8 cellular contexts compared by ENCODE assay signal in genomic region chr10:27742195-27742925, GRCh38. TPM values are rescaled to one million over a fixed set of nuclear protein-coding genes. Genes with fewer than 3 reads are reported as not detected.
DNase-seq lines count a peak whose midpoint lies in the region; ATAC-seq lines count a peak whose summit lies in the region.

No MANE protein-coding gene starts in this region.

- peak overlapping the region; percentile 98 for H3K4me2 ChIP-seq in mesenchymal stem cell (ENCODE audit: low read length, poor library complexity, severe bottlenecking)

- H3K14ac ChIP-seq in mesenchymal stem cell (ENCODE audit: low read length in 2 of 2) = no peak overlapping the region

- H3K4me3 ChIP-seq in effector memory CD4-positive, alpha-beta T cell (ENCODE audit: insufficient read depth, low read depth, low read length, poor library complexity, severe bottlenecking) = peak overlapping the region; percentile 80
- peak overlapping the region; percentile 65 to 82 for H3K4me3 ChIP-seq in mesenchymal stem cell (ENCODE audit: insufficient read depth in 1 of 2, low read depth in 1 of 2, low read length in 2 of 2)

- no peaks in the 10 kb centered on the region for H3K36me3 ChIP-seq in effector memory CD4-positive, alpha-beta T cell (ENCODE audit: control insufficient read depth, insufficient read depth, low read length)
- no peaks in the 10 kb centered on the region for H3K36me3 ChIP-seq in mesenchymal stem cell (ENCODE audit: control insufficient read depth in 1 of 2, insufficient read depth in 2 of 2, low read depth in 1 of 2, low read length in 2 of 2)

- no peak overlapping the region for H2AK5ac ChIP-seq in mesenchymal stem cell (ENCODE audit: low read length, severe bottlenecking)

- peak overlapping the region in 1 of 2 experiments; percentile 72 for H3K23ac ChIP-seq in mesenchymal stem cell (ENCODE audit: low read length in 2 of 2)

- H3K9me3 ChIP-seq in effector memory CD4-positive, alpha-beta T cell (ENCODE audit: control insufficient read depth, low read length) = no peaks in the 10 kb centered on the region
- no peaks in the 10 kb centered on the region for H3K9me3 ChIP-seq in mesenchymal stem cell (ENCODE audit: control insufficient read depth, low read length)

- no peak overlapping the region for H4K91ac ChIP-seq in mesenchymal stem cell (ENCODE audit: low read length)

- no peak overlapping the region for H3K27ac ChIP-seq in effector memory CD4-positive, alpha-beta T cell (ENCODE audit: insufficient read depth, low read length, poor library complexity, severe bottlenecking)
- peak overlapping the region; percentile 90 for H3K27ac ChIP-seq in mesenchymal stem cell (ENCODE audit: low read length, poor library complexity, severe bottlenecking)

- peaks cover 57% of the 10 kb centered on the region for H3K4me1 ChIP-seq in effector memory CD4-positive, alpha-beta T cell (ENCODE audit: control insufficient read depth, insufficient read depth, low read length, poor library complexity, severe bottlenecking)
- peaks cover 49% of the 10 kb centered on the region for H3K4me1 ChIP-seq in mesenchymal stem cell (ENCODE audit: control insufficient read depth, insufficient read depth, low read depth, low read length)

- DNase-seq in SIG-M5 treated with dmso at 0.1 percent for 504 hours (lab: John Stamatoyannopoulos, UW; ENCODE audit: unreplicated experiment) = peak; percentile 42
- DNase-seq in SIG-M5 (lab: John Stamatoyannopoulos, UW) = no peak
- peak; percentile 65 for DNase-seq in NCI-H345 (lab: John Stamatoyannopoulos, UW)
- DNase-seq in activated CD8-positive, alpha-beta memory T cell treated with anti-CD3 and anti-CD28 coated beads for 1 hour (ENCODE audit: extremely low read depth in 1 of 2, low read depth in 1 of 2) = peak; percentile 33 to 62
- DNase-seq in effector memory CD4-positive, alpha-beta T cell = peak; percentile 47 to 63 (median 50)
- DNase-seq in mesenchymal stem cell = peak; percentile 76
- peak; percentile 58 to 64 (median 62) for DNase-seq in stimulated activated CD4-positive, alpha-beta T cell treated with anti-CD3 and anti-CD28 coated beads, TNF-alpha, amount 100 ng/mL, for 4 hours (ENCODE audit: low read depth in 3 of 3)

- H3K27me3 ChIP-seq in effector memory CD4-positive, alpha-beta T cell (replicated peaks; ENCODE audit: control insufficient read depth, insufficient read depth, low read length, poor library complexity, severe bottlenecking) = peaks cover 63% of the 10 kb centered on the region
- H3K27me3 ChIP-seq in mesenchymal stem cell (ENCODE audit: control insufficient read depth in 1 of 2, insufficient read depth in 1 of 2, low read length in 2 of 2) = peaks cover 42 to 60% of the 10 kb centered on the region in 2 experiments

- H3K9ac ChIP-seq in mesenchymal stem cell (ENCODE audit: low read length) = peak overlapping the region; percentile 85

- H2BK120ac ChIP-seq in mesenchymal stem cell (ENCODE audit: low read depth, low read length) = no peak overlapping the region

- under 1% methylated on average over 71 of the region's 71 CpGs for WGBS in mesenchymal stem cell

- H3K18ac ChIP-seq in mesenchymal stem cell (ENCODE audit: low read depth in 1 of 2, low read length in 2 of 2) = peak overlapping the region in 1 of 2 experiments; percentile 54

- H2AFZ ChIP-seq in mesenchymal stem cell (ENCODE audit: low read depth, low read length) = peak overlapping the region; percentile 46

- H2BK12ac ChIP-seq in mesenchymal stem cell (ENCODE audit: low read length in 2 of 2) = no peak overlapping the region

- H4K8ac ChIP-seq in mesenchymal stem cell (ENCODE audit: low read length) = no peak overlapping the region

- no peak overlapping the region for H2BK15ac ChIP-seq in mesenchymal stem cell (ENCODE audit: low read depth, poor library complexity, severe bottlenecking)

- H2BK5ac ChIP-seq in mesenchymal stem cell (ENCODE audit: low read depth, low read length, poor library complexity, severe bottlenecking) = peak overlapping the region; percentile 86

- no peak overlapping the region for H3K4ac ChIP-seq in mesenchymal stem cell (ENCODE audit: low read depth in 1 of 2, low read length in 2 of 2)

- peak; percentile 76 for ATAC-seq in HG03025 (IDR thresholded peaks at IDR 0.05; ENCODE audit: low FRiP score, unreplicated experiment)

- no peaks in the 10 kb centered on the region for H3K79me1 ChIP-seq in mesenchymal stem cell (replicated peaks; ENCODE audit: low read length, poor library complexity, severe bottlenecking)

RNA-seq across cellular contexts. Expression of gene MKX, which starts 3.3 kb away (rescaled TPM):
- polyA plus RNA-seq in mesenchymal stem cell (2013, experiment 1 of 2) = 0.04 TPM
- polyA plus RNA-seq in mesenchymal stem cell (2013, experiment 2 of 2) = 0.01 TPM
